In genomic region chr6:118755941-118756646, GRCh38 we compare ENCODE assay signal across 12 cellular contexts.
"Had no signal": no experiment of that assay in that cellular context is flagged by ENCODE, and none has a peak within 500 bp of the region (broad histone marks: within the 10 kb centered on the region; RNA-seq: fewer than 3 reads in every experiment).

No MANE protein-coding gene starts in this region.

- H3K36me3 Mint-ChIP-seq: natural killer cell treated with Interleukin-12 subunit alpha and Interleukin-12 subunit beta and Interleukin-15 and Interleukin-18, amount 100 ng/mL, for 72 hours had no signal

- DNase-seq: activated CD4-positive, CD25-positive, alpha-beta regulatory T cell treated with anti-CD3 and anti-CD28 coated beads, Interleukin-2, amount 50 U/mL, for 72 hours; foreskin keratinocyte; head of caudate nucleus; mucosa of descending colon; ovary; stimulated activated CD4-positive, alpha-beta T cell treated with anti-CD3 and anti-CD28 coated beads, Interleukin-12 subunit alpha, Interleukin-12 subunit beta, amount 100 ng/mL, for 4 hours; stimulated activated CD4-positive, alpha-beta T cell treated with anti-CD3 and anti-CD28 coated beads, Interleukin-2, amount 100 ng/mL, for 48 hours; stimulated activated CD8-positive, alpha-beta memory T cell treated with anti-CD3 and anti-CD28 coated beads, Interleukin-4, amount 100 ng/mL, for 48 hours; stomach; T-helper 9 cell had no signal

- H3K4me3 Mint-ChIP-seq: activated T-helper 17 cell treated with anti-CD3 and anti-CD28 coated beads, Interleukin-2, amount 50 U/mL, for 72 hours; natural killer cell treated with Interleukin-12 subunit alpha and Interleukin-12 subunit beta and Interleukin-15 and Interleukin-18, amount 100 ng/mL, for 72 hours had no signal

- H3K27me3 Mint-ChIP-seq: activated T-helper 17 cell treated with anti-CD3 and anti-CD28 coated beads, Interleukin-2, amount 50 U/mL, for 72 hours had no signal

- H3K27ac Mint-ChIP-seq: activated T-helper 17 cell treated with anti-CD3 and anti-CD28 coated beads, Interleukin-2, amount 50 U/mL, for 72 hours; natural killer cell treated with Interleukin-12 subunit alpha and Interleukin-12 subunit beta and Interleukin-15 and Interleukin-18, amount 100 ng/mL, for 72 hours had no signal

- ATAC-seq: activated T-helper 17 cell treated with anti-CD3 and anti-CD28 coated beads, Interleukin-2, amount 50 U/mL, for 72 hours; foreskin keratinocyte; mucosa of descending colon had no signal
